ENCODE assay signal across 27 cellular contexts in genomic region chr17:19770985-19771710, GRCh38. TPM values are rescaled to one million over a fixed set of nuclear protein-coding genes. Genes with fewer than 3 reads are reported as not detected.
DNase-seq lines count a peak whose midpoint lies in the region; ATAC-seq and TF ChIP-seq lines count a peak whose summit lies in the region.
"Had no signal": no experiment of that assay in that cellular context is flagged by ENCODE, and none has a peak within 500 bp of the region (broad histone marks: within the 10 kb centered on the region; RNA-seq: fewer than 3 reads in every experiment).

No MANE protein-coding gene starts in this region.

- no peak for TF ChIP-seq RAD21 in IMR-90 (IDR thresholded peaks at IDR 0.05; ENCODE audit: low read length)

- no peak overlapping the region for H2BK5ac ChIP-seq in IMR-90 (ENCODE audit: low read depth, low read length, poor library complexity, severe bottlenecking)

- no peak overlapping the region for H4K8ac ChIP-seq in IMR-90 (ENCODE audit: low read depth in 2 of 2, low read length in 2 of 2)

- H3K23ac ChIP-seq in IMR-90 (ENCODE audit: low read depth, low read length): no peak overlapping the region

- H4K20me1 ChIP-seq in IMR-90 (ENCODE audit: insufficient read depth, low read length): no peaks in the 10 kb centered on the region
- H4K20me1 ChIP-seq: BLaER1 treated with 17β-estradiol and CSF1 and Interleukin-3, amounts not matched to agents 10 nM and 100 nM had no signal

- no peak overlapping the region for H2AK5ac ChIP-seq in IMR-90 (ENCODE audit: low read depth, low read length)

- no peak overlapping the region for H4K5ac ChIP-seq in IMR-90 (ENCODE audit: low read depth, low read length)

- no peak for ATAC-seq in activated T-cell treated with anti-CD3 and anti-CD28 coated beads, Interleukin-2, amount 50 U/mL, for 72 hours (replicated peaks in 1 of 2)
- ATAC-seq in IMR-90 (ENCODE audit: low read depth) (no peak), GM21526 (IDR thresholded peaks at IDR 0.05; ENCODE audit: low FRiP score, unreplicated experiment) (no peak), body of pancreas (no peak)

- H3K36me3 Mint-ChIP-seq in activated T-cell treated with anti-CD3 and anti-CD28 coated beads, Interleukin-2, amount 50 U/mL, for 72 hours (ENCODE audit: insufficient read depth in 2 of 2): no peaks in the 10 kb centered on the region
- H3K36me3 Mint-ChIP-seq: activated naive CD8-positive, alpha-beta T cell treated with anti-CD3 and anti-CD28 coated beads for 36 hours had no signal

- H3K9ac ChIP-seq in IMR-90 (ENCODE audit: low read depth, low read length) (no peak overlapping the region), subcutaneous abdominal adipose tissue (ENCODE audit: low read length in 5 of 5) (peak overlapping the region in 1 of 5 donors; percentile 12)
- H3K9ac ChIP-seq: BLaER1 treated with 17β-estradiol and CSF1 and Interleukin-3, amounts not matched to agents 10 nM and 100 nM had no signal

- DNase-seq in activated T-cell treated with anti-CD3 and anti-CD28 coated beads, Interleukin-2, amount 50 U/mL, for 72 hours: no peak
- DNase-seq in activated T-cell treated with anti-CD3 and anti-CD28 coated beads, Interleukin-2, amount 50 U/mL, for 1 hour: no peak
- DNase-seq in IMR-90: no peak
- peak; percentile 35 for DNase-seq in glomerular visceral epithelial cell (ENCODE audit: extremely low spot score)
- no peak for DNase-seq in SKM-1 treated with dmso at 0.1 percent for 144 hours (lab: John Stamatoyannopoulos, UW; ENCODE audit: unreplicated experiment)
- DNase-seq in body of pancreas: no peak
- DNase-seq: ACHN; activated CD4-positive, alpha-beta T cell treated with anti-CD3 and anti-CD28 coated beads for 1 hour; activated naive CD8-positive, alpha-beta T cell treated with anti-CD3 and anti-CD28 coated beads for 36 hours; endodermal cell; kidney glomerular epithelial cell; mammary epithelial cell; NCI-H1105; NCI-H2029 treated with DMSO at 0.1 percent for 48 hours; NCI-H226; occipital lobe; retina; Right ventricle myocardium superior; stimulated activated CD4-positive, alpha-beta T cell treated with anti-CD3 and anti-CD28 coated beads, Interleukin-12 subunit alpha, Interleukin-12 subunit beta, amount 100 ng/mL, for 4 hours; SW 1271 had no signal

- no peaks in the 10 kb centered on the region for H3K9me3 Mint-ChIP-seq in activated T-cell treated with anti-CD3 and anti-CD28 coated beads, Interleukin-2, amount 50 U/mL, for 72 hours
- H3K9me3 Mint-ChIP-seq: activated naive CD8-positive, alpha-beta T cell treated with anti-CD3 and anti-CD28 coated beads for 36 hours; endodermal cell had no signal

- no peak overlapping the region for H3K56ac ChIP-seq in IMR-90 (ENCODE audit: extremely low read depth, insufficient read depth, low read length)

- TF ChIP-seq POLR2A in IMR-90 (IDR thresholded peaks at IDR 0.05; ENCODE audit: low read depth, low read length) (no peak), body of pancreas (IDR thresholded peaks at IDR 0.05) (no peak)

- no peak overlapping the region for H3K4me2 ChIP-seq in IMR-90 (ENCODE audit: low read depth, low read length)
- H3K4me2 ChIP-seq: BLaER1 treated with 17β-estradiol and CSF1 and Interleukin-3, amounts not matched to agents 10 nM and 100 nM had no signal

- no peak overlapping the region for H3K27ac ChIP-seq in IMR-90 (ENCODE audit: insufficient read depth, low read length)
- peak overlapping the region; percentile 43 for H3K27ac ChIP-seq in subcutaneous abdominal adipose tissue (ENCODE audit: low read depth, low read length)
- no peak overlapping the region for H3K27ac ChIP-seq in body of pancreas
- H3K27ac ChIP-seq: BLaER1 treated with 17β-estradiol and CSF1 and Interleukin-3, amounts not matched to agents 10 nM and 100 nM had no signal

- dilution Hi-C loops in IMR-90 (cut with HindIII; ENCODE audit: low sequenced_read_pairs, unreplicated experiment): no loop called here

- H3K18ac ChIP-seq in IMR-90 (ENCODE audit: low read depth, low read length): no peak overlapping the region

- BruUV-seq in IMR-90 (replicated peaks; lab: Mats Ljungman, UMichigan): no TSS peak

- peak overlapping the region; percentile 57 for H3K27ac Mint-ChIP-seq in activated T-cell treated with anti-CD3 and anti-CD28 coated beads, Interleukin-2, amount 50 U/mL, for 72 hours
- H3K27ac Mint-ChIP-seq: activated naive CD8-positive, alpha-beta T cell treated with anti-CD3 and anti-CD28 coated beads for 36 hours; endodermal cell had no signal

- in situ Hi-C loops in IMR-90 (cut with MboI; ENCODE audit: low sequenced_read_pairs): no loop called here

- POLR2A ChIA-PET in IMR-90 (lab: Charles Lee; ENCODE audit: unreplicated experiment): no interaction called here

- no peaks in the 10 kb centered on the region for H3K79me1 ChIP-seq in IMR-90 (ENCODE audit: low read depth in 1 of 2, low read length in 2 of 2)

- H3K4me3 Mint-ChIP-seq in activated T-cell treated with anti-CD3 and anti-CD28 coated beads, Interleukin-2, amount 50 U/mL, for 72 hours: peak overlapping the region; percentile 29 to 63
- H3K4me3 Mint-ChIP-seq: activated naive CD8-positive, alpha-beta T cell treated with anti-CD3 and anti-CD28 coated beads for 36 hours; endodermal cell had no signal

- no peak overlapping the region for H2BK120ac ChIP-seq in IMR-90 (ENCODE audit: low read depth, low read length)

- TF ChIP-seq CTCF in IMR-90 (conservative IDR thresholded peaks at IDR 0.05; ENCODE audit: low read depth, low read length) (no peak), body of pancreas (IDR thresholded peaks at IDR 0.05) (no peak)

- no CpG with 5 or more reads among the region's 6 CpGs for WGBS in IMR-90 (ENCODE audit: extremely low coverage in 2 of 2, insufficient read length in 1 of 2), 2 experiments
- WGBS in body of pancreas, 2 donors: 84% methylated on average over 6 of the region's 6 CpGs

- H3K27me3 ChIP-seq in IMR-90 (ENCODE audit: control insufficient read depth, insufficient read depth, low read length): no peaks in the 10 kb centered on the region
- H3K27me3 ChIP-seq in subcutaneous abdominal adipose tissue (ENCODE audit: control insufficient read depth in 5 of 5, insufficient read depth in 4 of 5, low read length in 5 of 5): no peaks in the 10 kb centered on the region
- no peaks in the 10 kb centered on the region for H3K27me3 ChIP-seq in body of pancreas
- H3K27me3 ChIP-seq: BLaER1 treated with 17β-estradiol and CSF1 and Interleukin-3, amounts not matched to agents 10 nM and 100 nM had no signal

- intact Hi-C loops in IMR-90 (cut with micrococcal nuclease) (no loop called here), body of pancreas (cut with DNase I) (loop anchor here (10.0 kb wide), 1 partner anchor 426 kb away; no protein-coding TSS in a partner anchor)

- peaks cover 5% of the 10 kb centered on the region; the same call in 1 of the 2 replicates for H3K36me3 ChIP-seq in IMR-90 (ENCODE audit: control insufficient read depth, insufficient read depth, low read length)
- H3K36me3 ChIP-seq in subcutaneous abdominal adipose tissue (ENCODE audit: control insufficient read depth in 5 of 5, insufficient read depth in 5 of 5, low read length in 5 of 5): peaks cover 17 to 28% (median 22%) of the 10 kb centered on the region in 5 donors
- H3K36me3 ChIP-seq in body of pancreas (replicated peaks in 1 of 2; ENCODE audit: insufficient read depth in 1 of 2, low read depth in 2 of 2): peaks cover 0 to 1% of the 10 kb centered on the region in 2 donors

- H3K4me1 ChIP-seq in IMR-90 (ENCODE audit: control insufficient read depth, insufficient read depth, low read length): peaks cover 3% of the 10 kb centered on the region
- H3K4me1 ChIP-seq in subcutaneous abdominal adipose tissue (ENCODE audit: control insufficient read depth in 5 of 5, insufficient read depth in 5 of 5, low read length in 5 of 5): peaks cover 5 to 58% (median 14%) of the 10 kb centered on the region in 5 donors
- H3K4me1 ChIP-seq in body of pancreas: peaks cover 6% of the 10 kb centered on the region

- H2BK15ac ChIP-seq in IMR-90 (ENCODE audit: low read depth, low read length): no peak overlapping the region

- H4K91ac ChIP-seq in IMR-90 (ENCODE audit: insufficient read depth, low read depth, low read length): no peak overlapping the region

- H3K4me3 ChIP-seq in IMR-90 (ENCODE audit: insufficient read depth, low read depth, low read length) (no peak overlapping the region), subcutaneous abdominal adipose tissue (ENCODE audit: low read depth in 1 of 5, low read length in 5 of 5) (no peak overlapping the region), body of pancreas (no peak overlapping the region)
- H3K4me3 ChIP-seq: BLaER1 treated with 17β-estradiol and CSF1 and Interleukin-3, amounts not matched to agents 10 nM and 100 nM had no signal

- no peaks in the 10 kb centered on the region for H3K9me1 ChIP-seq in IMR-90 (ENCODE audit: insufficient read depth, low read length)

- no peak overlapping the region for H3K14ac ChIP-seq in IMR-90 (replicated peaks; ENCODE audit: low read depth, low read length)

- CTCF ChIA-PET in IMR-90 (lab: Yijun Ruan, JAX): interaction anchor here (2.1 kb wide), 1 partner anchor 408 kb away, joined by 5 read pairs; the partner anchor contains the start of gene B9D1

- H3K27me3 Mint-ChIP-seq in activated T-cell treated with anti-CD3 and anti-CD28 coated beads, Interleukin-2, amount 50 U/mL, for 72 hours (ENCODE audit: low read depth): no peaks in the 10 kb centered on the region
- H3K27me3 Mint-ChIP-seq: activated naive CD8-positive, alpha-beta T cell treated with anti-CD3 and anti-CD28 coated beads for 36 hours had no signal

- H3K4me1 Mint-ChIP-seq in activated T-cell treated with anti-CD3 and anti-CD28 coated beads, Interleukin-2, amount 50 U/mL, for 72 hours (ENCODE audit: low read depth): peaks cover 68% of the 10 kb centered on the region

- no peak overlapping the region for H2BK20ac ChIP-seq in IMR-90 (ENCODE audit: low read depth, low read length)

- H3K4ac ChIP-seq in IMR-90 (ENCODE audit: low read depth, low read length): no peak overlapping the region

- H2AFZ ChIP-seq in IMR-90 (replicated peaks; ENCODE audit: low read length, poor library complexity): no peak overlapping the region

- H2AK9ac ChIP-seq in IMR-90 (replicated peaks; ENCODE audit: low read depth, low read length, poor library complexity): peak overlapping the region; percentile 57

- H3K9me3 ChIP-seq in IMR-90 (ENCODE audit: control insufficient read depth, insufficient read depth, low read length) (no peaks in the 10 kb centered on the region), subcutaneous abdominal adipose tissue (ENCODE audit: control insufficient read depth in 5 of 5, low read length in 5 of 5) (no peaks in the 10 kb centered on the region), body of pancreas (no peaks in the 10 kb centered on the region)
- H3K9me3 ChIP-seq: BLaER1 treated with 17β-estradiol and CSF1 and Interleukin-3, amounts not matched to agents 10 nM and 100 nM had no signal

RNA-seq across cellular contexts. Expression of gene ALDH3A1, which starts 23.1 kb away (rescaled TPM):
- under 1 TPM in 1 of 2 donors, not detected in 1; 0.34 TPM for total RNA-seq in activated T-cell treated with anti-CD3 and anti-CD28 coated beads, Interleukin-2, amount 50 U/mL, for 72 hours
- total RNA-seq in IMR-90 (2012; rRNA removed): not detected in 2 replicates
- not detected in 2 replicates for polyA plus RNA-seq in IMR-90 (2012; rRNA removed)
- polyA plus RNA-seq in IMR-90 (2012; cell fraction: cytosol; rRNA removed): not detected in 2 replicates
- polyA plus RNA-seq in IMR-90 (2012; cell fraction: nucleus; rRNA removed; ENCODE audit: low replicate concordance): not detected in 2 replicates
- total RNA-seq in body of pancreas: 1 to 10 TPM in 1 of 2 donors, under 1 TPM in 1; 0.33 to 1.8 TPM
- total RNA-seq: glomerular endothelial cell had no signal

RNA-seq across cellular contexts. Expression of gene SLC47A2, which starts 54.8 kb away (rescaled TPM):
- not detected for total RNA-seq in activated T-cell treated with anti-CD3 and anti-CD28 coated beads, Interleukin-2, amount 50 U/mL, for 72 hours
- total RNA-seq in IMR-90 (2012; rRNA removed) (not detected in 2 replicates), body of pancreas (under 1 TPM in 1 of 2 donors, not detected in 1; 0.26 TPM)
- polyA plus RNA-seq in IMR-90 (2012; rRNA removed): not detected in 2 replicates
- not detected in 2 replicates for polyA plus RNA-seq in IMR-90 (2012; cell fraction: cytosol; rRNA removed)
- not detected in 2 replicates for polyA plus RNA-seq in IMR-90 (2012; cell fraction: nucleus; rRNA removed; ENCODE audit: low replicate concordance)
- total RNA-seq: activated naive CD8-positive, alpha-beta T cell treated with anti-CD3 and anti-CD28 coated beads for 36 hours; endodermal cell; glomerular endothelial cell; H4; Right ventricle myocardium superior had no signal
- polyA plus RNA-seq: HepG2, urinary bladder had no signal
